2 cellular contexts compared by ENCODE assay signal in the genomic region with DNA sequence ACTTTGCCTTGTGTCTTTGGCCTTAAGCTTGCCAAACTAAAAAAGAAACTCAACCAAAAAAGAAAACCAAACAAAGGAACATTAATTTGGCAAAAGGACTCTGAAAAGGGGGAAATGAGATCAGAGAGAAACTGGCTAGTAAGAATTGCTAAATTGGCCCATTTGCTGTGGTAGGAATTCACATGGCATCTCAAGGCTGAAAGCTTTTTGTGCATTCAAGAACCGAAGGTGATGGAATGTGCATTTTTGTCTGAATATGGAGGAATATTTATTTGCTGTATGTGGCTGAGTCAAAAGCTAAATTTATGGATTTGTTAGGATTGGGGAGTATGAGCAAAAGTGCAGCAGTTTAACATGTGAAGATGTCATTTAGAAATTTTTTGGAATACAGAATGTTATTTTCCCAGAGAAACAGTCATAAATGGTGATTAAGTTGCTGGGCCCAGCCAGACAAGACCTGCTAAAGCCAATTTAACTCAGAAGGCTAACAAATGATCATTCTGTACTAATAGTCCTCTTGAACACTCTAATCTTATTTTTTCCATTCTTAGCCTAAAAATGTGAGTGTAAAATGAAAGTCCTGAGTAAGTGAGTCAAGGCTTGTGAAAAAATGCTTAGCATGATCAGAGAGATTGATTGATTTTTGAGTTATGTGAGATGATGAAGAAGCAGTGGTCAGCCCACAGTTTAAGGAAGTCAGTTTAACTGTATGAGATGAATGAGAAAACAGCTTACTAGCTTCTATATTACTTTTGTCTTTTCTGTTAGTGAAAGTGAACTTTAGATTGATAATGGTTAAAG.
TF ChIP-seq lines count a peak whose summit lies in the region.

No MANE protein-coding gene starts in this region.

TF ChIP-seq in A549, 52 proteins besides CTCF, POLR2A, EP300 and RAD21:
- no peak for TF ChIP-seq RFX5 (IDR thresholded peaks at IDR 0.05)
- no peak for TF ChIP-seq NR3C1 (IDR thresholded peaks at IDR 0.05)
- TF ChIP-seq EHF (CRISPR knock-in tag; IDR thresholded peaks at IDR 0.05) = no peak
- no peak for TF ChIP-seq RARB (CRISPR knock-in tag; IDR thresholded peaks at IDR 0.05)
- TF ChIP-seq, protein P1, sequence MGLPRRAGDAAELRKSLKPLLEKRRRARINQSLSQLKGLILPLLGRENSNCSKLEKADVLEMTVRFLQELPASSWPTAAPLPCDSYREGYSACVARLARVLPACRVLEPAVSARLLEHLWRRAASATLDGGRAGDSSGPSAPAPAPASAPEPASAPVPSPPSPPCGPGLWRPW (IDR thresholded peaks at IDR 0.05) = no peak
- no peak for TF ChIP-seq ZC3H11A (IDR thresholded peaks at IDR 0.05)
- TF ChIP-seq, protein P2, sequence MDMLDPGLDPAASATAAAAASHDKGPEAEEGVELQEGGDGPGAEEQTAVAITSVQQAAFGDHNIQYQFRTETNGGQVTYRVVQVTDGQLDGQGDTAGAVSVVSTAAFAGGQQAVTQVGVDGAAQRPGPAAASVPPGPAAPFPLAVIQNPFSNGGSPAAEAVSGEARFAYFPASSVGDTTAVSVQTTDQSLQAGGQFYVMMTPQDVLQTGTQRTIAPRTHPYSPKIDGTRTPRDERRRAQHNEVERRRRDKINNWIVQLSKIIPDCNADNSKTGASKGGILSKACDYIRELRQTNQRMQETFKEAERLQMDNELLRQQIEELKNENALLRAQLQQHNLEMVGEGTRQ (IDR thresholded peaks at IDR 0.05) = no peak
- TF ChIP-seq NPAS2 (CRISPR knock-in tag; IDR thresholded peaks at IDR 0.05; ENCODE audit: borderline replicate concordance) = no peak
- no peak for TF ChIP-seq JUNB (IDR thresholded peaks at IDR 0.05)
- no peak for TF ChIP-seq MAZ (IDR thresholded peaks at IDR 0.05; ENCODE audit: borderline replicate concordance, low read depth, low read length)
TF ChIP-seq in A549: peak in this region for 0.

TF ChIP-seq in IMR-90, 13 proteins besides CTCF, POLR2A, EP300 and RAD21:
- TF ChIP-seq MAZ (IDR thresholded peaks at IDR 0.05; ENCODE audit: borderline replicate concordance, low read depth, low read length) (no peak), CEBPB (IDR thresholded peaks at IDR 0.05; ENCODE audit: low read depth, low read length) (no peak; the same call in 1 of the 2 replicates), FOS (IDR thresholded peaks at IDR 0.05; ENCODE audit: low read depth, low read length) (no peak), CHD1 (IDR thresholded peaks at IDR 0.05; ENCODE audit: low read depth, low read length) (no peak), MAFK (IDR thresholded peaks at IDR 0.05; ENCODE audit: low read depth, low read length) (no peak), MXI1 (IDR thresholded peaks at IDR 0.05; ENCODE audit: borderline replicate concordance, low read depth, low read length) (no peak), RFX5 (IDR thresholded peaks at IDR 0.05; ENCODE audit: low read depth, low read length) (no peak), BHLHE40 (IDR thresholded peaks at IDR 0.05; ENCODE audit: low read depth, low read length) (no peak), SMC3 (IDR thresholded peaks at IDR 0.05; ENCODE audit: low read depth, low read length) (no peak), NFE2L2 (IDR thresholded peaks at IDR 0.05; ENCODE audit: low read depth, low read length) (no peak), RCOR1 (IDR thresholded peaks at IDR 0.05; ENCODE audit: insufficient replicate concordance, low read length) (no peak)
- TF ChIP-seq, protein P2 (IDR thresholded peaks at IDR 0.05; ENCODE audit: low read depth, low read length) = no peak
- TF ChIP-seq, protein P3, sequence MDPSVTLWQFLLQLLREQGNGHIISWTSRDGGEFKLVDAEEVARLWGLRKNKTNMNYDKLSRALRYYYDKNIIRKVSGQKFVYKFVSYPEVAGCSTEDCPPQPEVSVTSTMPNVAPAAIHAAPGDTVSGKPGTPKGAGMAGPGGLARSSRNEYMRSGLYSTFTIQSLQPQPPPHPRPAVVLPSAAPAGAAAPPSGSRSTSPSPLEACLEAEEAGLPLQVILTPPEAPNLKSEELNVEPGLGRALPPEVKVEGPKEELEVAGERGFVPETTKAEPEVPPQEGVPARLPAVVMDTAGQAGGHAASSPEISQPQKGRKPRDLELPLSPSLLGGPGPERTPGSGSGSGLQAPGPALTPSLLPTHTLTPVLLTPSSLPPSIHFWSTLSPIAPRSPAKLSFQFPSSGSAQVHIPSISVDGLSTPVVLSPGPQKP (IDR thresholded peaks at IDR 0.05; ENCODE audit: borderline replicate concordance, low read depth, low read length) = no peak
